In genomic region chr7:27641576-27642230, GRCh38 we compare ENCODE assay signal across 11 cellular contexts. TPM values are rescaled to one million over a fixed set of nuclear protein-coding genes. Genes with fewer than 3 reads are reported as not detected.
A peak's percentile ranks its signal among the peaks of the same experiment; 100 is the strongest.
DNase-seq lines count a peak whose midpoint lies in the region; ATAC-seq, FAIRE-seq and TF ChIP-seq lines count a peak whose summit lies in the region.
"Had no signal": no experiment of that assay in that cellular context is flagged by ENCODE, and none has a peak within 500 bp of the region (broad histone marks: within the 10 kb centered on the region; RNA-seq: fewer than 3 reads in every experiment).

No MANE protein-coding gene starts in this region.

- no peak for TF ChIP-seq POLR2A in prostate gland (IDR thresholded peaks at IDR 0.05)

- no peak overlapping the region for H3K27ac ChIP-seq in endodermal cell (ENCODE audit: low read depth, low read length)
- H3K27ac ChIP-seq in prostate gland, result no peak overlapping the region
- H3K27ac ChIP-seq: neutrophil had no signal

- no peak for TF ChIP-seq CTCF in endodermal cell (conservative IDR thresholded peaks at IDR 0.05)
- TF ChIP-seq CTCF in prostate gland (IDR thresholded peaks at IDR 0.05), result no peak

- no peak overlapping the region for H3K4me3 Mint-ChIP-seq in endodermal cell

- H3K27ac Mint-ChIP-seq in endodermal cell, result peak overlapping the region; percentile 5

- peaks cover 52% of the 10 kb centered on the region for H3K36me3 Mint-ChIP-seq in endodermal cell (ENCODE audit: low read depth)

- FAIRE-seq in GM19239 (lab: Jason Lieb, UNC), result peak; percentile 89
- FAIRE-seq: GM12891 had no signal

- H3K27me3 Mint-ChIP-seq in endodermal cell (ENCODE audit: insufficient read depth), result no peaks in the 10 kb centered on the region

- H3K4me3 ChIP-seq in endodermal cell (ENCODE audit: low read length), result no peak overlapping the region
- H3K4me3 ChIP-seq in prostate gland, result no peak overlapping the region

- ATAC-seq in HG03460 (IDR thresholded peaks at IDR 0.05; ENCODE audit: unreplicated experiment) (peak; percentile 75), GM19455 (IDR thresholded peaks at IDR 0.05; ENCODE audit: unreplicated experiment) (no peak)

- peak; percentile 46 for DNase-seq in GM19239 (ENCODE audit: insufficient read length, low spot score)
- DNase-seq in endodermal cell, result no peak
- peak; percentile 81 for DNase-seq in renal cortical epithelial cell (ENCODE audit: low read depth)
- DNase-seq in dermis blood vessel endothelial cell, result no peak
- no peak for DNase-seq in globus pallidus (ENCODE audit: low spot score)
- DNase-seq in prostate gland (ENCODE audit: low spot score), result no peak
- DNase-seq: activated CD8-positive, alpha-beta memory T cell treated with anti-CD3 and anti-CD28 coated beads, Interleukin-2, amount 50 U/mL, for 4 hours had no signal

- H3K9me3 ChIP-seq in endodermal cell (ENCODE audit: control insufficient read depth, low read length), result no peaks in the 10 kb centered on the region
- no peaks in the 10 kb centered on the region for H3K9me3 ChIP-seq in prostate gland
- H3K9me3 ChIP-seq: neutrophil had no signal

- intact Hi-C loops in prostate gland (cut with DNase I), result no loop called here

- H3K4me1 Mint-ChIP-seq in endodermal cell, result peaks cover 31% of the 10 kb centered on the region

- 71 to 84% methylated on average over 1 to 4 of the region's 4 CpGs for WGBS in endodermal cell (ENCODE audit: insufficient coverage in 1 of 2, insufficient read length in 1 of 2), 2 experiments
- 67% methylated on average over 4 of the region's 4 CpGs for WGBS in prostate gland

- H3K4me1 ChIP-seq in endodermal cell (ENCODE audit: control insufficient read depth, insufficient read depth, low read length), result peaks cover 2% of the 10 kb centered on the region
- no peaks in the 10 kb centered on the region for H3K4me1 ChIP-seq in prostate gland (replicated peaks)

- peaks cover 2% of the 10 kb centered on the region for H3K9me3 Mint-ChIP-seq in endodermal cell

- no peaks in the 10 kb centered on the region for H3K27me3 ChIP-seq in endodermal cell (ENCODE audit: control insufficient read depth, insufficient read depth, low read length, poor library complexity, severe bottlenecking)
- H3K27me3 ChIP-seq in prostate gland (replicated peaks; ENCODE audit: insufficient read depth), result no peaks in the 10 kb centered on the region
- H3K27me3 ChIP-seq: neutrophil had no signal

- H3K36me3 ChIP-seq in endodermal cell (ENCODE audit: control insufficient read depth, insufficient read depth, low read length) (peaks cover 5% of the 10 kb centered on the region), prostate gland (no peaks in the 10 kb centered on the region)
- H3K36me3 ChIP-seq: neutrophil had no signal

- H3K9ac ChIP-seq in endodermal cell (ENCODE audit: extremely low read depth, low read length, poor library complexity, severe bottlenecking), result no peak overlapping the region

RNA-seq across cellular contexts. Expression of gene HIBADH, which starts 21.0 kb away (rescaled TPM):
- total RNA-seq in endodermal cell (10 to 100 TPM; 48.3 to 78.1 TPM), renal cortical epithelial cell (87.5 and 129 TPM in 2 replicates), dermis blood vessel endothelial cell (33.8 and 39.1 TPM in 2 replicates), prostate gland (10 to 100 TPM; 78.2 to 80.5 TPM)
- polyA plus RNA-seq in endodermal cell (2013, experiment 1 of 2), result 31.2 TPM
- 26.6 TPM for polyA plus RNA-seq in endodermal cell (2013, experiment 2 of 2)

Comparison
In these comparisons a context has a peak if more than half of its experiments do, and no peak if none do; other contexts are left out.
1. DNase-seq: peak in GM19239 (single experiment) and renal cortical epithelial cell (single experiment); none in endodermal cell (single experiment), dermis blood vessel endothelial cell (single experiment), globus pallidus (single experiment) and prostate gland (single experiment).